Comparison of ENCODE assay signal across 20 cellular contexts in genomic region chr5:180608572-180609310, GRCh38. TPM values are rescaled to one million over a fixed set of nuclear protein-coding genes. Genes with fewer than 3 reads are reported as not detected.
DNase-seq lines count a peak whose midpoint lies in the region; ATAC-seq and TF ChIP-seq lines count a peak whose summit lies in the region.
"Had no signal": no experiment of that assay in that cellular context is flagged by ENCODE, and none has a peak within 500 bp of the region (broad histone marks: within the 10 kb centered on the region; RNA-seq: fewer than 3 reads in every experiment).

No MANE protein-coding gene starts in this region.

- peaks cover 0 to 5% (median 3%) of the 10 kb centered on the region in 3 donors for H3K27me3 Mint-ChIP-seq in CD14-positive monocyte (ENCODE audit: low read depth in 3 of 3)
- H3K27me3 Mint-ChIP-seq in nephron progenitor cell (ENCODE audit: low read depth, poor library complexity): peaks cover 3% of the 10 kb centered on the region
- peaks cover 8% of the 10 kb centered on the region for H3K27me3 Mint-ChIP-seq in activated T-cell treated with anti-CD3 and anti-CD28 coated beads, Interleukin-2, amount 50 U/mL, for 72 hours (ENCODE audit: low read depth)

- H3K4me1 Mint-ChIP-seq in CD14-positive monocyte (no peaks in the 10 kb centered on the region), nephron progenitor cell (peaks cover 61% of the 10 kb centered on the region)
- peaks cover 22% of the 10 kb centered on the region for H3K4me1 Mint-ChIP-seq in activated T-cell treated with anti-CD3 and anti-CD28 coated beads, Interleukin-2, amount 50 U/mL, for 72 hours (ENCODE audit: low read depth)

- H3K36me3 Mint-ChIP-seq in CD14-positive monocyte (no peaks in the 10 kb centered on the region), nephron progenitor cell (ENCODE audit: low read depth) (no peaks in the 10 kb centered on the region)
- no peaks in the 10 kb centered on the region for H3K36me3 Mint-ChIP-seq in activated T-cell treated with anti-CD3 and anti-CD28 coated beads, Interleukin-2, amount 50 U/mL, for 72 hours (ENCODE audit: insufficient read depth in 2 of 2)

- no peaks in the 10 kb centered on the region for H3K9me3 Mint-ChIP-seq in CD14-positive monocyte
- no peaks in the 10 kb centered on the region for H3K9me3 Mint-ChIP-seq in nephron progenitor cell
- H3K9me3 Mint-ChIP-seq in activated T-cell treated with anti-CD3 and anti-CD28 coated beads, Interleukin-2, amount 50 U/mL, for 72 hours: no peaks in the 10 kb centered on the region
- H3K9me3 Mint-ChIP-seq: CD8-positive, alpha-beta T cell had no signal

- H3K27ac Mint-ChIP-seq in CD14-positive monocyte (no peak overlapping the region), nephron progenitor cell (peak overlapping the region; percentile 56)
- H3K27ac Mint-ChIP-seq in activated T-cell treated with anti-CD3 and anti-CD28 coated beads, Interleukin-2, amount 50 U/mL, for 72 hours: no peak overlapping the region
- H3K27ac Mint-ChIP-seq: CD8-positive, alpha-beta T cell had no signal

- TF ChIP-seq CTCF in CD14-positive monocyte (IDR thresholded peaks at IDR 0.05) (no peak), VCaP (conservative IDR thresholded peaks at IDR 0.05) (no peak), nephron progenitor cell (IDR thresholded peaks at IDR 0.05) (no peak)

- ATAC-seq in GM21390 (IDR thresholded peaks at IDR 0.05; ENCODE audit: unreplicated experiment): no peak
- ATAC-seq in activated T-cell treated with anti-CD3 and anti-CD28 coated beads, Interleukin-2, amount 50 U/mL, for 72 hours (replicated peaks in 1 of 2): no peak
- ATAC-seq: CD8-positive, alpha-beta T cell had no signal

- intact Hi-C loops in CD14-positive monocyte (cut with micrococcal nuclease): no loop called here

- peak overlapping the region; percentile 39 for H3K27ac ChIP-seq in VCaP
- H3K27ac ChIP-seq: BLaER1 treated with 17β-estradiol and CSF1 and Interleukin-3, amounts not matched to agents 10 nM and 100 nM; HL-60; KMS-11; Peyer's patch had no signal

- no peak overlapping the region for H3K4me3 Mint-ChIP-seq in CD14-positive monocyte
- peak overlapping the region; percentile 21 for H3K4me3 Mint-ChIP-seq in nephron progenitor cell
- no peak overlapping the region for H3K4me3 Mint-ChIP-seq in activated T-cell treated with anti-CD3 and anti-CD28 coated beads, Interleukin-2, amount 50 U/mL, for 72 hours
- H3K4me3 Mint-ChIP-seq: CD8-positive, alpha-beta T cell had no signal

- peak; percentile 12 for DNase-seq in 8988T
- DNase-seq in CD14-positive monocyte (ENCODE audit: low spot score): peak; percentile 41
- no peak for DNase-seq in nephron progenitor cell
- no peak for DNase-seq in epidermal melanocyte (ENCODE audit: insufficient read length, low spot score)
- DNase-seq in activated T-cell treated with anti-CD3 and anti-CD28 coated beads, Interleukin-2, amount 50 U/mL, for 72 hours: no peak
- DNase-seq: CD8-positive, alpha-beta T cell; NCI-H1105; NCI-H146; NCI-H2029; NCI-H2227 treated with DMSO at 0.1 percent for 48 hours; NCI-H510A treated with DMSO at 0.1 percent for 48 hours; NCI-H774; Peyer's patch had no signal

RNA-seq across cellular contexts. Expression of gene SCGB3A1, which starts 17.4 kb away (rescaled TPM):
- under 1 TPM; 0.49 to 0.59 TPM for polyA plus RNA-seq in CD14-positive monocyte
- not detected for total RNA-seq in activated T-cell treated with anti-CD3 and anti-CD28 coated beads, Interleukin-2, amount 50 U/mL, for 72 hours
- total RNA-seq: CD8-positive, alpha-beta T cell; Daoy; HT-29; Peyer's patch had no signal

RNA-seq across cellular contexts. Expression of gene FLT4, which starts 40.7 kb away (rescaled TPM):
- not detected for polyA plus RNA-seq in CD14-positive monocyte
- total RNA-seq in activated T-cell treated with anti-CD3 and anti-CD28 coated beads, Interleukin-2, amount 50 U/mL, for 72 hours: 1 to 10 TPM in 1 of 2 donors, under 1 TPM in 1; 0.79 to 1.7 TPM
- total RNA-seq: HT-29 had no signal

Comparison
In these comparisons a context has a peak if more than half of its experiments do, and no peak if none do; other contexts are left out.
1. DNase-seq: peak in 8988T (single experiment) and CD14-positive monocyte (single experiment); none in nephron progenitor cell (single experiment), epidermal melanocyte (single experiment) and activated T-cell treated with anti-CD3 and anti-CD28 coated beads, Interleukin-2, amount 50 U/mL, for 72 hours (0 of 2).